In genomic region chr3:49727154-49727923, GRCh38 we compare ENCODE assay signal across 1 cellular context.
TF ChIP-seq lines count a peak whose summit lies in the region.

No MANE protein-coding gene starts in this region.

TF ChIP-seq in SK-N-SH treated with all-trans-retinoic acid at 6 μM for 48 hours, 23 proteins besides CTCF, POLR2A, EP300 and RAD21 (continued from another document):
- TF ChIP-seq CSRNP3 (CRISPR knock-in tag; IDR thresholded peaks at IDR 0.05) (no peak), TOX (CRISPR knock-in tag; IDR thresholded peaks at IDR 0.05; ENCODE audit: borderline replicate concordance) (no peak), ISL1 (CRISPR knock-in tag; IDR thresholded peaks at IDR 0.05) (no peak), RARB (CRISPR knock-in tag; IDR thresholded peaks at IDR 0.05) (no peak), PPARA (CRISPR knock-in tag; IDR thresholded peaks at IDR 0.05; ENCODE audit: borderline replicate concordance) (no peak), ZNF70 (CRISPR knock-in tag; IDR thresholded peaks at IDR 0.05) (no peak)
- TF ChIP-seq, protein P1, sequence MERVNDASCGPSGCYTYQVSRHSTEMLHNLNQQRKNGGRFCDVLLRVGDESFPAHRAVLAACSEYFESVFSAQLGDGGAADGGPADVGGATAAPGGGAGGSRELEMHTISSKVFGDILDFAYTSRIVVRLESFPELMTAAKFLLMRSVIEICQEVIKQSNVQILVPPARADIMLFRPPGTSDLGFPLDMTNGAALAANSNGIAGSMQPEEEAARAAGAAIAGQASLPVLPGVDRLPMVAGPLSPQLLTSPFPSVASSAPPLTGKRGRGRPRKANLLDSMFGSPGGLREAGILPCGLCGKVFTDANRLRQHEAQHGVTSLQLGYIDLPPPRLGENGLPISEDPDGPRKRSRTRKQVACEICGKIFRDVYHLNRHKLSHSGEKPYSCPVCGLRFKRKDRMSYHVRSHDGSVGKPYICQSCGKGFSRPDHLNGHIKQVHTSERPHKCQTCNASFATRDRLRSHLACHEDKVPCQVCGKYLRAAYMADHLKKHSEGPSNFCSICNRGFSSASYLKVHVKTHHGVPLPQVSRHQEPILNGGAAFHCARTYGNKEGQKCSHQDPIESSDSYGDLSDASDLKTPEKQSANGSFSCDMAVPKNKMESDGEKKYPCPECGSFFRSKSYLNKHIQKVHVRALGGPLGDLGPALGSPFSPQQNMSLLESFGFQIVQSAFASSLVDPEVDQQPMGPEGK (CRISPR knock-in tag; IDR thresholded peaks at IDR 0.05; ENCODE audit: borderline replicate concordance) = no peak
TF ChIP-seq in SK-N-SH treated with all-trans-retinoic acid at 6 μM for 48 hours: peak in this region for 0.
